ENCODE assay signal across 1 cellular context in the genomic region with DNA sequence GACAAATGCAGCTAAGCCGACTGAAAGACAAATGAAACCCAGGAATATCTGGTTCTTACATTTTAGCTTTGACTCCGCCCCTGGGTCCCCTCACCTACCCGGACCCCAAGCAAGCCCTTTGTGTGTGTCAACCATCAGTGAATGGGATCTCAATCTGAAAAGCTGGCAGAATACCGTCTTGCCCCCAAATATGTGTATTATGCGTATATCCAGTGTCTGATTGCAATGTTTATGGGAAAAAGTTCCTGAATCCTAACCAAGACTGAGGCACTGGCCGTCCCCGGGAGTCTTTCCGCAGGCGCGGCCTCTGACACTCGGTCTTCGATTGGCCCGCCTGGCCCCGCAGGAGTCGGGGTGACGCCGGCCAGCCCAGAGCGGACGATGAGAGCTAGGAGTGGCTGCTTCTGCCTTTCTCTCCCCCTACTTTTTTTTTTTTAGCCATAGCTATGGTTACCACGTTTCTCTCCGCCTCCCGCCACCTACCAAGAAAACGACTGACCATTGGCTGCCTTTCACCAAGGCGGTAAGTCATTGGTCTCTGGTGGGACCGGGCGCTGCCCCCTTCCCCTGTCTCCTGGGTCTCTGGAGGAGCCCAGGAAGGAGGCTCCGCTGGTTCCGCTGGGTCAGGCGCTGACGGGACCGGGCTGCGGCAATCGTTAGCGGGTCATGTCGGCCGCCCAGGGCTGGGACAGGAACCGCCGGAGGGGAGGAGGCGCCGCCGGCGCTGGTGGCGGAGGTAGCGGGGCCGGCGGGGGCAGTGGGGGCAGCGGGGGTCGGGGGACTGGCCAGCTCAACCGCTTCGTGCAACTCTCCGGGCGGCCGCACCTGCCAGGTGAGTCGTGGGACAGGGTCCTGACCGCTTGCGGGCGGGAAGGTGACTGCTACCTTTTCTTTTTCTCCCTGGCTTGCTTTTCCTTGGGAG.
TF ChIP-seq lines count a peak whose summit lies in the region.

A gene with protein sequence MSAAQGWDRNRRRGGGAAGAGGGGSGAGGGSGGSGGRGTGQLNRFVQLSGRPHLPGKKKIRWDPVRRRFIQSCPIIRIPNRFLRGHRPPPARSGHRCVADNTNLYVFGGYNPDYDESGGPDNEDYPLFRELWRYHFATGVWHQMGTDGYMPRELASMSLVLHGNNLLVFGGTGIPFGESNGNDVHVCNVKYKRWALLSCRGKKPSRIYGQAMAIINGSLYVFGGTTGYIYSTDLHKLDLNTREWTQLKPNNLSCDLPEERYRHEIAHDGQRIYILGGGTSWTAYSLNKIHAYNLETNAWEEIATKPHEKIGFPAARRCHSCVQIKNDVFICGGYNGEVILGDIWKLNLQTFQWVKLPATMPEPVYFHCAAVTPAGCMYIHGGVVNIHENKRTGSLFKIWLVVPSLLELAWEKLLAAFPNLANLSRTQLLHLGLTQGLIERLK (plus strand): TSS at position 557 of the 922 bp plus-strand sequence. CDS start 110 bp downstream, at position 667.

TF ChIP-seq in HepG2, 621 proteins besides CTCF, POLR2A, EP300 and RAD21 (continued from another document and continues in another):
- TF ChIP-seq, protein P1, sequence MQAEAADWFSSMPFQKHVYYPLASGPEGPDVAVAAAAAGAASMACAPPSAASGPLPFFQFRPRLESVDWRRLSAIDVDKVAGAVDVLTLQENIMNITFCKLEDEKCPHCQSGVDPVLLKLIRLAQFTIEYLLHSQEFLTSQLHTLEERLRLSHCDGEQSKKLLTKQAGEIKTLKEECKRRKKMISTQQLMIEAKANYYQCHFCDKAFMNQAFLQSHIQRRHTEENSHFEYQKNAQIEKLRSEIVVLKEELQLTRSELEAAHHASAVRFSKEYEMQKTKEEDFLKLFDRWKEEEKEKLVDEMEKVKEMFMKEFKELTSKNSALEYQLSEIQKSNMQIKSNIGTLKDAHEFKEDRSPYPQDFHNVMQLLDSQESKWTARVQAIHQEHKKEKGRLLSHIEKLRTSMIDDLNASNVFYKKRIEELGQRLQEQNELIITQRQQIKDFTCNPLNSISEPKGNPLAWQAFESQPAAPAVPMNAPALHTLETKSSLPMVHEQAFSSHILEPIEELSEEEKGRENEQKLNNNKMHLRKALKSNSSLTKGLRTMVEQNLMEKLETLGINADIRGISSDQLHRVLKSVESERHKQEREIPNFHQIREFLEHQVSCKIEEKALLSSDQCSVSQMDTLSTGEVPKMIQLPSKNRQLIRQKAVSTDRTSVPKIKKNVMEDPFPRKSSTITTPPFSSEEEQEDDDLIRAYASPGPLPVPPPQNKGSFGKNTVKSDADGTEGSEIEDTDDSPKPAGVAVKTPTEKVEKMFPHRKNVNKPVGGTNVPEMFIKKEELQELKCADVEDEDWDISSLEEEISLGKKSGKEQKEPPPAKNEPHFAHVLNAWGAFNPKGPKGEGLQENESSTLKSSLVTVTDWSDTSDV (CRISPR knock-in tag; IDR thresholded peaks at IDR 0.05), result peak; percentile 25; the same call in 1 of the 2 replicates
- 0 out of 2 replicates have a peak, but pooled peaks have one; percentile 82 for TF ChIP-seq ZNF761 (CRISPR knock-in tag; conservative IDR thresholded peaks at IDR 0.05)
- TF ChIP-seq ZFY (CRISPR knock-in tag; IDR thresholded peaks at IDR 0.05), result peak; percentile 81
- TF ChIP-seq, protein P2, sequence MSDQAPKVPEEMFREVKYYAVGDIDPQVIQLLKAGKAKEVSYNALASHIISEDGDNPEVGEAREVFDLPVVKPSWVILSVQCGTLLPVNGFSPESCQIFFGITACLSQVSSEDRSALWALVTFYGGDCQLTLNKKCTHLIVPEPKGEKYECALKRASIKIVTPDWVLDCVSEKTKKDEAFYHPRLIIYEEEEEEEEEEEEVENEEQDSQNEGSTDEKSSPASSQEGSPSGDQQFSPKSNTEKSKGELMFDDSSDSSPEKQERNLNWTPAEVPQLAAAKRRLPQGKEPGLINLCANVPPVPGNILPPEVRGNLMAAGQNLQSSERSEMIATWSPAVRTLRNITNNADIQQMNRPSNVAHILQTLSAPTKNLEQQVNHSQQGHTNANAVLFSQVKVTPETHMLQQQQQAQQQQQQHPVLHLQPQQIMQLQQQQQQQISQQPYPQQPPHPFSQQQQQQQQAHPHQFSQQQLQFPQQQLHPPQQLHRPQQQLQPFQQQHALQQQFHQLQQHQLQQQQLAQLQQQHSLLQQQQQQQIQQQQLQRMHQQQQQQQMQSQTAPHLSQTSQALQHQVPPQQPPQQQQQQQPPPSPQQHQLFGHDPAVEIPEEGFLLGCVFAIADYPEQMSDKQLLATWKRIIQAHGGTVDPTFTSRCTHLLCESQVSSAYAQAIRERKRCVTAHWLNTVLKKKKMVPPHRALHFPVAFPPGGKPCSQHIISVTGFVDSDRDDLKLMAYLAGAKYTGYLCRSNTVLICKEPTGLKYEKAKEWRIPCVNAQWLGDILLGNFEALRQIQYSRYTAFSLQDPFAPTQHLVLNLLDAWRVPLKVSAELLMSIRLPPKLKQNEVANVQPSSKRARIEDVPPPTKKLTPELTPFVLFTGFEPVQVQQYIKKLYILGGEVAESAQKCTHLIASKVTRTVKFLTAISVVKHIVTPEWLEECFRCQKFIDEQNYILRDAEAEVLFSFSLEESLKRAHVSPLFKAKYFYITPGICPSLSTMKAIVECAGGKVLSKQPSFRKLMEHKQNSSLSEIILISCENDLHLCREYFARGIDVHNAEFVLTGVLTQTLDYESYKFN (CRISPR knock-in tag; conservative IDR thresholded peaks at IDR 0.05), result peak; percentile 71
- TF ChIP-seq, protein P3, sequence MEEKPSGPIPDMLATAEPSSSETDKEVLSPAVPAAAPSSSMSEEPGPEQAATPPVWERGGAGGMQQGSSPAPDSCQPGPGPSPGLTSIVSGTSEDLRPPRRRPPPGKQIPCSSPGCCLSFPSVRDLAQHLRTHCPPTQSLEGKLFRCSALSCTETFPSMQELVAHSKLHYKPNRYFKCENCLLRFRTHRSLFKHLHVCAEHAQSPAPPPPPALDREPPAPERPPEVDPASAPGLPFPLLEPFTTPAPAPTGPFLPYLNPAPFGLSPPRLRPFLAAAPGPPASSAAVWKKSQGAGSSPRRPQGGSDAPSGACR (CRISPR knock-in tag; IDR thresholded peaks at IDR 0.05), result 0 out of 2 replicates have a peak, but pooled peaks have one; percentile 30
- no peak for TF ChIP-seq ZNF383 (CRISPR knock-in tag; IDR thresholded peaks at IDR 0.05; ENCODE audit: borderline replicate concordance)
- TF ChIP-seq, protein P4, sequence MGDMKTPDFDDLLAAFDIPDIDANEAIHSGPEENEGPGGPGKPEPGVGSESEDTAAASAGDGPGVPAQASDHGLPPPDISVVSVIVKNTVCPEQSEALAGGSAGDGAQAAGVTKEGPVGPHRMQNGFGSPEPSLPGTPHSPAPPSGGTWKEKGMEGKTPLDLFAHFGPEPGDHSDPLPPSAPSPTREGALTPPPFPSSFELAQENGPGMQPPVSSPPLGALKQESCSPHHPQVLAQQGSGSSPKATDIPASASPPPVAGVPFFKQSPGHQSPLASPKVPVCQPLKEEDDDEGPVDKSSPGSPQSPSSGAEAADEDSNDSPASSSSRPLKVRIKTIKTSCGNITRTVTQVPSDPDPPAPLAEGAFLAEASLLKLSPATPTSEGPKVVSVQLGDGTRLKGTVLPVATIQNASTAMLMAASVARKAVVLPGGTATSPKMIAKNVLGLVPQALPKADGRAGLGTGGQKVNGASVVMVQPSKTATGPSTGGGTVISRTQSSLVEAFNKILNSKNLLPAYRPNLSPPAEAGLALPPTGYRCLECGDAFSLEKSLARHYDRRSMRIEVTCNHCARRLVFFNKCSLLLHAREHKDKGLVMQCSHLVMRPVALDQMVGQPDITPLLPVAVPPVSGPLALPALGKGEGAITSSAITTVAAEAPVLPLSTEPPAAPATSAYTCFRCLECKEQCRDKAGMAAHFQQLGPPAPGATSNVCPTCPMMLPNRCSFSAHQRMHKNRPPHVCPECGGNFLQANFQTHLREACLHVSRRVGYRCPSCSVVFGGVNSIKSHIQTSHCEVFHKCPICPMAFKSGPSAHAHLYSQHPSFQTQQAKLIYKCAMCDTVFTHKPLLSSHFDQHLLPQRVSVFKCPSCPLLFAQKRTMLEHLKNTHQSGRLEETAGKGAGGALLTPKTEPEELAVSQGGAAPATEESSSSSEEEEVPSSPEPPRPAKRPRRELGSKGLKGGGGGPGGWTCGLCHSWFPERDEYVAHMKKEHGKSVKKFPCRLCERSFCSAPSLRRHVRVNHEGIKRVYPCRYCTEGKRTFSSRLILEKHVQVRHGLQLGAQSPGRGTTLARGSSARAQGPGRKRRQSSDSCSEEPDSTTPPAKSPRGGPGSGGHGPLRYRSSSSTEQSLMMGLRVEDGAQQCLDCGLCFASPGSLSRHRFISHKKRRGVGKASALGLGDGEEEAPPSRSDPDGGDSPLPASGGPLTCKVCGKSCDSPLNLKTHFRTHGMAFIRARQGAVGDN (CRISPR knock-in tag; IDR thresholded peaks at IDR 0.05), result peak; percentile 82
- TF ChIP-seq, protein P5, sequence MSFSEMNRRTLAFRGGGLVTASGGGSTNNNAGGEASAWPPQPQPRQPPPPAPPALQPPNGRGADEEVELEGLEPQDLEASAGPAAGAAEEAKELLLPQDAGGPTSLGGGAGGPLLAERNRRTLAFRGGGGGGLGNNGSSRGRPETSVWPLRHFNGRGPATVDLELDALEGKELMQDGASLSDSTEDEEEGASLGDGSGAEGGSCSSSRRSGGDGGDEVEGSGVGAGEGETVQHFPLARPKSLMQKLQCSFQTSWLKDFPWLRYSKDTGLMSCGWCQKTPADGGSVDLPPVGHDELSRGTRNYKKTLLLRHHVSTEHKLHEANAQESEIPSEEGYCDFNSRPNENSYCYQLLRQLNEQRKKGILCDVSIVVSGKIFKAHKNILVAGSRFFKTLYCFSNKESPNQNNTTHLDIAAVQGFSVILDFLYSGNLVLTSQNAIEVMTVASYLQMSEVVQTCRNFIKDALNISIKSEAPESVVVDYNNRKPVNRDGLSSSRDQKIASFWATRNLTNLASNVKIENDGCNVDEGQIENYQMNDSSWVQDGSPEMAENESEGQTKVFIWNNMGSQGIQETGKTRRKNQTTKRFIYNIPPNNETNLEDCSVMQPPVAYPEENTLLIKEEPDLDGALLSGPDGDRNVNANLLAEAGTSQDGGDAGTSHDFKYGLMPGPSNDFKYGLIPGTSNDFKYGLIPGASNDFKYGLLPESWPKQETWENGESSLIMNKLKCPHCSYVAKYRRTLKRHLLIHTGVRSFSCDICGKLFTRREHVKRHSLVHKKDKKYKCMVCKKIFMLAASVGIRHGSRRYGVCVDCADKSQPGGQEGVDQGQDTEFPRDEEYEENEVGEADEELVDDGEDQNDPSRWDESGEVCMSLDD (CRISPR knock-in tag; IDR thresholded peaks at IDR 0.05; ENCODE audit: borderline replicate concordance), result peak; percentile 70; the same call in 1 of the 2 replicates
- TF ChIP-seq, protein P6, sequence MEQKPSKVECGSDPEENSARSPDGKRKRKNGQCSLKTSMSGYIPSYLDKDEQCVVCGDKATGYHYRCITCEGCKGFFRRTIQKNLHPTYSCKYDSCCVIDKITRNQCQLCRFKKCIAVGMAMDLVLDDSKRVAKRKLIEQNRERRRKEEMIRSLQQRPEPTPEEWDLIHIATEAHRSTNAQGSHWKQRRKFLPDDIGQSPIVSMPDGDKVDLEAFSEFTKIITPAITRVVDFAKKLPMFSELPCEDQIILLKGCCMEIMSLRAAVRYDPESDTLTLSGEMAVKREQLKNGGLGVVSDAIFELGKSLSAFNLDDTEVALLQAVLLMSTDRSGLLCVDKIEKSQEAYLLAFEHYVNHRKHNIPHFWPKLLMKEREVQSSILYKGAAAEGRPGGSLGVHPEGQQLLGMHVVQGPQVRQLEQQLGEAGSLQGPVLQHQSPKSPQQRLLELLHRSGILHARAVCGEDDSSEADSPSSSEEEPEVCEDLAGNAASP (CRISPR knock-in tag; IDR thresholded peaks at IDR 0.05; ENCODE audit: borderline replicate concordance), result peak; percentile 48; the same call in 1 of the 2 replicates
- TF ChIP-seq, protein P7, sequence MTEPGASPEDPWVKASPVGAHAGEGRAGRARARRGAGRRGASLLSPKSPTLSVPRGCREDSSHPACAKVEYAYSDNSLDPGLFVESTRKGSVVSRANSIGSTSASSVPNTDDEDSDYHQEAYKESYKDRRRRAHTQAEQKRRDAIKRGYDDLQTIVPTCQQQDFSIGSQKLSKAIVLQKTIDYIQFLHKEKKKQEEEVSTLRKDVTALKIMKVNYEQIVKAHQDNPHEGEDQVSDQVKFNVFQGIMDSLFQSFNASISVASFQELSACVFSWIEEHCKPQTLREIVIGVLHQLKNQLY (CRISPR knock-in tag; IDR thresholded peaks at IDR 0.05), result no peak
- TF ChIP-seq NFKB2 (CRISPR knock-in tag; IDR thresholded peaks at IDR 0.05; ENCODE audit: borderline replicate concordance), result peak; percentile 85; the same call in 1 of the 2 replicates
- 0 out of 2 replicates have a peak, but pooled peaks have one; percentile 31 for TF ChIP-seq HNF4A (CRISPR knock-in tag; IDR thresholded peaks at IDR 0.05)
- TF ChIP-seq ZNF30 (CRISPR knock-in tag; IDR thresholded peaks at IDR 0.05), result no peak
- 0 out of 2 replicates have a peak, but pooled peaks have one; percentile 36 for TF ChIP-seq ZNF121 (CRISPR knock-in tag; IDR thresholded peaks at IDR 0.05)
